Comparison of ENCODE assay signal across 8 cellular contexts in the genomic region with DNA sequence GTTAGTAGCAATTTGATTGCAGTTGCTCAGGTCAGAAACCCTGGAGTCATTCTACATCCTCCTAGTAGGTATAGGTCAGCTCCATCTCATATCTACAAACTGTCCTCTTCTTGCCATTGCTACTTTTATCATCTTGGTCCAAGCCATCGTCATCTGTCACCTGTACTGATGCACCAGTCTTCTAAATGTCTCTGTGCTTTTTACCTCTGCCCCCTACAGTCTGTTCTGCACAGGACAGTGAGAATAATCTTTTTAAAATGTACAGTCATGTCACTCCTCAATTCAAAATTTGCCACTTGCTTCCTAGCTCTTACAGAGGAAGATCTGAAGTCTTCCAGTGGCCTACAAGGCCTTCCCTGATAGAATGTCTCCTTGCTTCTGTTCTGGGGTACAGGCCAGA. TPM values are rescaled to one million over a fixed set of nuclear protein-coding genes. Genes with fewer than 3 reads are reported as not detected.
DNase-seq lines count a peak whose midpoint lies in the region; ATAC-seq, FAIRE-seq and TF ChIP-seq lines count a peak whose summit lies in the region.

No MANE protein-coding gene starts in this region.

- intact Hi-C loops in stomach (cut with DNase I; ENCODE audit: low total_unique reads) (no loop called here), tibial artery (cut with DNase I; ENCODE audit: low total_unique reads) (loop anchor here (10.0 kb wide), 1 partner anchor 125 kb away; the partner anchor contains the start of gene TMEM267)

- peaks cover 5 to 65% (median 57%) of the 10 kb centered on the region in 4 donors for H3K36me3 ChIP-seq in stomach
- peaks cover 40 to 47% (median 44%) of the 10 kb centered on the region in 3 donors for H3K36me3 ChIP-seq in tibial artery

- H3K4me3 ChIP-seq in LNCaP clone FGC (ENCODE audit: low read depth, low read length): no peak overlapping the region
- no peak overlapping the region for H3K4me3 ChIP-seq in stomach
- no peak overlapping the region for H3K4me3 ChIP-seq in tibial artery

- ATAC-seq in GM21529 (IDR thresholded peaks at IDR 0.05; ENCODE audit: unreplicated experiment): peak; percentile 84
- ATAC-seq in HG03571 (IDR thresholded peaks at IDR 0.05; ENCODE audit: unreplicated experiment): no peak

- DNase-seq in GM12891 (ENCODE audit: insufficient read length, low spot score) (peak; percentile 13), LNCaP clone FGC (ENCODE audit: low read depth) (no peak), iris pigment epithelial cell (ENCODE audit: low read depth) (peak; percentile 10), stomach (no peak), mucosa of gallbladder (ENCODE audit: low spot score) (no peak), tibial artery (no peak)

- 82 to 89% (median 88%) methylated on average over 1 of the region's 1 CpG for WGBS in stomach, 5 donors

- FAIRE-seq in GM12891 (lab: Jason Lieb, UNC): peak; percentile 78

- peaks cover 0 to 17% (median 6%) of the 10 kb centered on the region in 4 donors for H3K4me1 ChIP-seq in stomach
- H3K4me1 ChIP-seq in tibial artery: peaks cover 0 to 3% (median 0%) of the 10 kb centered on the region in 4 donors

- TF ChIP-seq CTCF in LNCaP clone FGC (IDR thresholded peaks at IDR 0.05; ENCODE audit: control insufficient read depth, extremely low read depth, insufficient read depth) (peak; percentile 47), stomach (IDR thresholded peaks at IDR 0.05) (no peak), tibial artery (IDR thresholded peaks at IDR 0.05) (no peak)

- no peak overlapping the region for H3K27ac ChIP-seq in stomach
- no peak overlapping the region for H3K27ac ChIP-seq in tibial artery

- H3K27me3 ChIP-seq in stomach (no peaks in the 10 kb centered on the region), tibial artery (no peaks in the 10 kb centered on the region)

- H3K9me3 ChIP-seq in stomach (no peaks in the 10 kb centered on the region), tibial artery (no peaks in the 10 kb centered on the region)

- TF ChIP-seq EP300 in stomach (IDR thresholded peaks at IDR 0.05): no peak

- TF ChIP-seq POLR2A in GM12891 (IDR thresholded peaks at IDR 0.05; ENCODE audit: low read depth, low read length) (no peak), stomach (IDR thresholded peaks at IDR 0.05) (no peak)

TF ChIP-seq in GM12891, 5 proteins besides CTCF, POLR2A, EP300 and RAD21:
- TF ChIP-seq SPI1 (IDR thresholded peaks at IDR 0.05; ENCODE audit: low read depth, low read length): no peak

RNA-seq across cellular contexts. Expression of gene NNT, which starts 6.8 kb away (rescaled TPM):
- polyA plus RNA-seq in GM12891 (2012; ENCODE audit: low read depth, missing spikeins): 25.3 TPM
- 100 to 1,000 TPM in 1 of 5 donors, 10 to 100 TPM in 3, 1 to 10 TPM in 1; 8.7 to 127 (median 39.8) TPM for total RNA-seq in stomach
- polyA plus RNA-seq in stomach: 10 to 100 TPM; 12.5 to 21.2 (median 13.8) TPM
- total RNA-seq in mucosa of gallbladder: 107 TPM

RNA-seq across cellular contexts. Expression of gene PAIP1, which starts 52.9 kb away (rescaled TPM):
- 31.6 TPM for polyA plus RNA-seq in GM12891 (2012; ENCODE audit: low read depth, missing spikeins)
- 10 to 100 TPM in 4 of 5 donors, 1 to 10 TPM in 1; 3.8 to 93.6 (median 42.5) TPM for total RNA-seq in stomach
- polyA plus RNA-seq in stomach: 10 to 100 TPM; 43.3 to 68.6 (median 58.3) TPM
- 74.9 TPM for total RNA-seq in mucosa of gallbladder

Comparison
In these comparisons a context has a peak if more than half of its experiments do, and no peak if none do; other contexts are left out.
1. DNase-seq: peak in GM12891 (single experiment) and iris pigment epithelial cell (single experiment); none in LNCaP clone FGC (single experiment), stomach (single experiment), mucosa of gallbladder (single experiment) and tibial artery (0 of 2).